In the genomic region with DNA sequence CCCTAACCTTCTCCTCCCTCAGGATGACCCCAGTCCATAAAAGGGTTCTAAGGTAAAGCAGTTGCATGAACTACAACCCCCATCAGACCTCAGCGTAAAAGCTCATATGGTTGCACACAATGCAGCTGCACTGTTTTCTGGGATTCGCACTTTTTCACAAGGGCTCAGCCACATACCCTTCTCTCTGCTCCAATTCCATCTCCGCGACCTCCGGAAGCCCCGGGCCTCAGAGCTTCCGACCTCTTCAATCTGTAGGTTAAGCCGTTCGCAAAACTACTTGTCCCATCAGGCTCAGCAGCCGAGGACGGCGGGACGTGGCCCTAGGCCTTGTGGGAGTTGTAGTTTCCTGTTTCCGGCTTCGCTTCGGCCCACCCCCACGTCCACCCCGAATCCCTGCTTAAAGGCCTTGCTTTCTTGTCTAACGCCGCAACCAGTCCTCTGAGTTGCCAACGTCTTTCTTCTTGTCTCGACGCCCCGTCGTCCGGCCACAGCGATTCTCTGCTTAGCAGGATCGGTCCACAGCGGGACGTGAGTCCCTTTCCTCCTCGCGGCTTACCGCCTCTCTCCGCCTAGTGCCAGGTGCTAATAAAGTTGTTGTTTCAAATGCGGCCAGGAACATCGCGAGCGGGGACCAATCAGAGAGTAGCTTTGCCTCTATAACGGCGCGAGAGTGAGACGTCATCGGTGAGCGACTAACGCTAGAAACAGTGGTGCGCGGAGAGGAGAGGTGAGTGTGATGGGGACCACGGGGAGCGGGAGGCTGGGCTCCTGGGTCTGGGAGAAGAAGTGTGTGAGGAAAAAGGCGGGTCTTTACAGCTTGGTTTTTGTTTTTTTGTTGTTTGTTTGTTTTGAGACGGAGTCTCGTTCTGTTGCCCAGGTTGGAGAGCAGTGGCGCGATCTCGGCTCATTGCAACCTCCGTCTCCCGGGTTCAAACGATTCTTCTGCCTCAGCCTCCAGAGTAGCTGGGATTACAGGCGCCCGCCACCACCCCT, we compare ENCODE assay signal across 8 cellular contexts. TPM values are rescaled to one million over a fixed set of nuclear protein-coding genes. Genes with fewer than 3 reads are reported as not detected.
DNase-seq lines count a peak whose midpoint lies in the region; ATAC-seq and TF ChIP-seq lines count a peak whose summit lies in the region.

A gene with protein sequence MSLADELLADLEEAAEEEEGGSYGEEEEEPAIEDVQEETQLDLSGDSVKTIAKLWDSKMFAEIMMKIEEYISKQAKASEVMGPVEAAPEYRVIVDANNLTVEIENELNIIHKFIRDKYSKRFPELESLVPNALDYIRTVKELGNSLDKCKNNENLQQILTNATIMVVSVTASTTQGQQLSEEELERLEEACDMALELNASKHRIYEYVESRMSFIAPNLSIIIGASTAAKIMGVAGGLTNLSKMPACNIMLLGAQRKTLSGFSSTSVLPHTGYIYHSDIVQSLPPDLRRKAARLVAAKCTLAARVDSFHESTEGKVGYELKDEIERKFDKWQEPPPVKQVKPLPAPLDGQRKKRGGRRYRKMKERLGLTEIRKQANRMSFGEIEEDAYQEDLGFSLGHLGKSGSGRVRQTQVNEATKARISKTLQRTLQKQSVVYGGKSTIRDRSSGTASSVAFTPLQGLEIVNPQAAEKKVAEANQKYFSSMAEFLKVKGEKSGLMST (plus strand): TSS at position 684 of the 993 bp plus-strand sequence. CDS start 2,525 bp downstream, outside the sequence.
A gene with protein sequence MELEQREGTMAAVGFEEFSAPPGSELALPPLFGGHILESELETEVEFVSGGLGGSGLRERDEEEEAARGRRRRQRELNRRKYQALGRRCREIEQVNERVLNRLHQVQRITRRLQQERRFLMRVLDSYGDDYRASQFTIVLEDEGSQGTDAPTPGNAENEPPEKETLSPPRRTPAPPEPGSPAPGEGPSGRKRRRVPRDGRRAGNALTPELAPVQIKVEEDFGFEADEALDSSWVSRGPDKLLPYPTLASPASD (minus strand): TSS at position 587 of the 993 bp plus-strand sequence. CDS start 388 bp downstream, at position 199.

- peaks cover 38% of the 10 kb centered on the region for H3K4me1 Mint-ChIP-seq in activated naive CD8-positive, alpha-beta T cell (ENCODE audit: low read depth)
- peaks cover 10% of the 10 kb centered on the region for H3K4me1 Mint-ChIP-seq in glutamatergic neuron (ENCODE audit: low read depth, unreplicated experiment)

- POLR2A ChIA-PET in GM10248 (lab: Yijun Ruan, JAX): interaction anchor here (1.0 to 1.9 kb wide), 2 partner anchors 22 to 74 kb away, joined by 4 to 10 read pairs; a partner anchor contains a TSS

- H3K36me3 Mint-ChIP-seq in activated naive CD8-positive, alpha-beta T cell: peaks cover 6% of the 10 kb centered on the region
- H3K36me3 Mint-ChIP-seq in glutamatergic neuron (ENCODE audit: unreplicated experiment): peaks cover 8% of the 10 kb centered on the region

- H3K4me1 ChIP-seq in osteoblast (ENCODE audit: insufficient read depth, low read length): peaks cover 9% of the 10 kb centered on the region
- peaks cover 18 to 29% of the 10 kb centered on the region in 2 donors for H3K4me1 ChIP-seq in thoracic aorta (ENCODE audit: control insufficient read depth in 1 of 2, low read depth in 2 of 2)

- peak within 1 kb of the TSS; percentile 97 for H2AFZ ChIP-seq in osteoblast (ENCODE audit: low read length)

- H3K4me3 ChIP-seq in osteoblast (ENCODE audit: insufficient read depth, low read length): peak within 1 kb of the TSS; percentile 85
- H3K4me3 ChIP-seq in thoracic aorta: peak within 1 kb of the TSS; percentile 78

- DNase-seq in GM10248 (ENCODE audit: extremely low spot score): peak; percentile 97
- DNase-seq in NCI-H1105 (lab: John Stamatoyannopoulos, UW): peak; percentile 98
- peak; percentile 81 for DNase-seq in SKM-1 treated with dmso at 0.1 percent for 144 hours (lab: John Stamatoyannopoulos, UW; ENCODE audit: unreplicated experiment)
- DNase-seq in glutamatergic neuron: peak; percentile 94
- DNase-seq in osteoblast (ENCODE audit: insufficient read length, low spot score, missing footprints): peak; percentile 99
- peak; percentile 97 for DNase-seq in thoracic aorta (ENCODE audit: low spot score)

- no peaks in the 10 kb centered on the region for H3K27me3 Mint-ChIP-seq in activated naive CD8-positive, alpha-beta T cell
- peaks cover 16% of the 10 kb centered on the region for H3K27me3 Mint-ChIP-seq in glutamatergic neuron (ENCODE audit: unreplicated experiment)

- peak within 1 kb of the TSS; percentile 95 for H3K4me3 Mint-ChIP-seq in activated naive CD8-positive, alpha-beta T cell
- H3K4me3 Mint-ChIP-seq in glutamatergic neuron (ENCODE audit: unreplicated experiment): peak within 1 kb of the TSS; percentile 96

- no peaks in the 10 kb centered on the region for H3K27me3 ChIP-seq in osteoblast (ENCODE audit: insufficient read depth, low read length)
- no peaks in the 10 kb centered on the region for H3K27me3 ChIP-seq in thoracic aorta (replicated peaks; ENCODE audit: insufficient read depth)

- H3K27ac ChIP-seq in osteoblast (ENCODE audit: low read depth, low read length): peak within 1 kb of the TSS; percentile 81
- H3K27ac ChIP-seq in thoracic aorta: peak within 1 kb of the TSS; percentile 71 to 87

- H3K36me3 ChIP-seq in osteoblast (ENCODE audit: insufficient read depth, low read length): peaks cover 24% of the 10 kb centered on the region
- H3K36me3 ChIP-seq in thoracic aorta: peaks cover 26% of the 10 kb centered on the region

- H3K79me2 ChIP-seq in osteoblast (ENCODE audit: insufficient read depth, low read length): peaks cover 45% of the 10 kb centered on the region

- H3K9me3 ChIP-seq in osteoblast (ENCODE audit: low read depth, low read length) (no peaks in the 10 kb centered on the region), thoracic aorta (no peaks in the 10 kb centered on the region)

- ATAC-seq in HG02623 (IDR thresholded peaks at IDR 0.05; ENCODE audit: unreplicated experiment): peak; percentile 84
- peak; percentile 94 for ATAC-seq in thoracic aorta (ENCODE audit: insufficient number of reproducible peaks, low FRiP score, low read depth)

- no peaks in the 10 kb centered on the region for H3K9me3 Mint-ChIP-seq in activated naive CD8-positive, alpha-beta T cell (ENCODE audit: low read depth)
- peaks cover 18% of the 10 kb centered on the region for H3K9me3 Mint-ChIP-seq in glutamatergic neuron (ENCODE audit: unreplicated experiment)

- peak within 1 kb of the TSS; percentile 90 for H3K4me2 ChIP-seq in osteoblast (ENCODE audit: insufficient read depth, low read length)

- CTCF ChIA-PET in GM10248 (lab: Yijun Ruan, JAX): interaction anchor here (1.1 to 1.6 kb wide), 4 partner anchors 9 to 53 kb away, joined by 3 to 5 read pairs (median 4); a partner anchor contains a TSS

- H3K27ac Mint-ChIP-seq in activated naive CD8-positive, alpha-beta T cell: peak within 1 kb of the TSS; percentile 98
- peak within 1 kb of the TSS; percentile 76 for H3K27ac Mint-ChIP-seq in glutamatergic neuron (ENCODE audit: unreplicated experiment)

- TF ChIP-seq CTCF in GM10248 (IDR thresholded peaks at IDR 0.05; ENCODE audit: control extremely low read depth, extremely low read depth, low read depth, missing control alignments): no peak
- TF ChIP-seq CTCF in glutamatergic neuron (IDR thresholded peaks at IDR 0.05; ENCODE audit: partially characterized antibody, unreplicated experiment): no peak
- no peak for TF ChIP-seq CTCF in osteoblast (IDR thresholded peaks at IDR 0.05; ENCODE audit: extremely low read depth, low read depth, low read length)
- TF ChIP-seq CTCF in thoracic aorta (IDR thresholded peaks at IDR 0.05): no peak

- peaks cover 9% of the 10 kb centered on the region for H4K20me1 ChIP-seq in osteoblast (ENCODE audit: insufficient read depth, low read length)

RNA-seq across cellular contexts. Expression of the first gene that starts in this region (rescaled TPM):
- total RNA-seq in glutamatergic neuron (ENCODE audit: unreplicated experiment) (55.5 TPM), osteoblast (42.1 and 46.7 TPM in 2 replicates), thoracic aorta (10 to 100 TPM; 48.2 to 54.3 TPM)

RNA-seq across cellular contexts. Expression of the second gene that starts in this region (rescaled TPM):
- 21.9 TPM for total RNA-seq in glutamatergic neuron (ENCODE audit: unreplicated experiment)
- 17.4 TPM in 2 replicates for total RNA-seq in osteoblast
- 1 to 10 TPM; 8.7 to 8.8 TPM for total RNA-seq in thoracic aorta

Comparison
In these comparisons a context has a peak if more than half of its experiments do, and no peak if none do; other contexts are left out.
1. Peak in every context shown above with its lines: DNase-seq, ATAC-seq, H3K4me3 ChIP-seq and H3K27ac ChIP-seq.